11 cellular contexts compared by ENCODE assay signal in the genomic region with DNA sequence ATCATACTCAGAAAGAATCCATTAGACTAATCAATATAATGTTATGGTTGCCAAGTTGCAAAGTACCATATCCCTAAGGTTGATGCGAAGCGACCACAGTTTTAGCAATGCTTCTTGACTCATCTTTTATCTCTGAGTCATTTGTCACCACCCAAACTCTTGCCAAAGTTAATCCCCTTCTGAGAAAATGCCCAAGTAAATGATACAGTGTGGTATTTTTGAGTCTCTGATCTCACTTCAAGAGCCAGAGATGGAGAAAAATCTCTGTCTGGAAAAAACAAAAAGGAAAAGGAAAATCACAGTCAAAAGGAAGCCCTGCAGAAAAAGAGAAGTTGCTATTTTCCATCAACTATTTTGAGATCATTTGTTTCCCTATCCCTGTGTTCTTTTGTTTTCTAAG. TPM values are rescaled to one million over a fixed set of nuclear protein-coding genes. Genes with fewer than 3 reads are reported as not detected.
A peak's percentile ranks its signal among the peaks of the same experiment; 100 is the strongest.
DNase-seq lines count a peak whose midpoint lies in the region; ATAC-seq and TF ChIP-seq lines count a peak whose summit lies in the region.
"Had no signal": no experiment of that assay in that cellular context is flagged by ENCODE, and none has a peak within 500 bp of the region (broad histone marks: within the 10 kb centered on the region; RNA-seq: fewer than 3 reads in every experiment).

No MANE protein-coding gene starts in this region.

- H3K4me3 ChIP-seq in lower lobe of right lung (no peak overlapping the region), mucosa of descending colon (no peak overlapping the region)
- H3K4me3 ChIP-seq: tibial artery had no signal

- DNase-seq in EH (ENCODE audit: low read depth) (peak; percentile 56), HFFc6 (peak; percentile 31), lower lobe of right lung (no peak), mesenteric fat pad (ENCODE audit: low spot score) (no peak), mucosa of descending colon (no peak), DMS153 treated with DMSO at 0.1 percent for 48 hours (lab: John Stamatoyannopoulos, UW; ENCODE audit: unreplicated experiment) (no peak)
- peak; percentile 19 for DNase-seq in T-helper 2 cell treated with Interferon-gamma antibody and Interleukin-4, amounts not matched to agents 5 μg/mL and 100 μg/mL, for 36 hours (ENCODE audit: low spot score)
- DNase-seq: NCI-H82, tibial artery, WERI-Rb-1 had no signal

- H3K9me3 Mint-ChIP-seq in HFFc6, result no peaks in the 10 kb centered on the region
- no peaks in the 10 kb centered on the region for H3K9me3 Mint-ChIP-seq in T-helper 2 cell treated with Interferon-gamma antibody and Interleukin-4, amounts not matched to agents 5 μg/mL and 100 μg/mL, for 36 hours

- peaks cover 13% of the 10 kb centered on the region for H3K4me1 Mint-ChIP-seq in HFFc6 (ENCODE audit: low read depth)
- H3K4me1 Mint-ChIP-seq in T-helper 2 cell treated with Interferon-gamma antibody and Interleukin-4, amounts not matched to agents 5 μg/mL and 100 μg/mL, for 36 hours (ENCODE audit: low read depth), result peaks cover 8% of the 10 kb centered on the region

- no peaks in the 10 kb centered on the region for H3K27me3 ChIP-seq in lower lobe of right lung (ENCODE audit: low read depth)
- H3K27me3 ChIP-seq: tibial artery had no signal

- H3K36me3 Mint-ChIP-seq in HFFc6 (ENCODE audit: low read depth), result no peaks in the 10 kb centered on the region
- H3K36me3 Mint-ChIP-seq in T-helper 2 cell treated with Interferon-gamma antibody and Interleukin-4, amounts not matched to agents 5 μg/mL and 100 μg/mL, for 36 hours (ENCODE audit: low read depth), result no peaks in the 10 kb centered on the region

- H3K9me3 ChIP-seq in lower lobe of right lung (no peaks in the 10 kb centered on the region), mucosa of descending colon (no peaks in the 10 kb centered on the region)
- H3K9me3 ChIP-seq: tibial artery had no signal

- TF ChIP-seq CTCF in HFFc6 (IDR thresholded peaks at IDR 0.05) (no peak), lower lobe of right lung (IDR thresholded peaks at IDR 0.05) (no peak), mucosa of descending colon (IDR thresholded peaks at IDR 0.05) (no peak)

- intact Hi-C loops in lower lobe of right lung (cut with DNase I), result no loop called here
- intact Hi-C loops in mucosa of descending colon (cut with DNase I, micrococcal nuclease), result no loop called here

- ATAC-seq in lower lobe of right lung, result peak in 1 of 2 donors; percentile 50
- ATAC-seq in HG03457 (IDR thresholded peaks at IDR 0.05; ENCODE audit: unreplicated experiment), result no peak
- no peak for ATAC-seq in mucosa of descending colon

- H3K27ac Mint-ChIP-seq in HFFc6, result no peak overlapping the region
- no peak overlapping the region for H3K27ac Mint-ChIP-seq in T-helper 2 cell treated with Interferon-gamma antibody and Interleukin-4, amounts not matched to agents 5 μg/mL and 100 μg/mL, for 36 hours

- H3K4me1 ChIP-seq in lower lobe of right lung (no peaks in the 10 kb centered on the region), mucosa of descending colon (ENCODE audit: low read depth) (no peaks in the 10 kb centered on the region)
- H3K4me1 ChIP-seq: tibial artery had no signal

- peaks cover 4% of the 10 kb centered on the region for H3K27me3 Mint-ChIP-seq in HFFc6 (ENCODE audit: insufficient read depth)
- H3K27me3 Mint-ChIP-seq in T-helper 2 cell treated with Interferon-gamma antibody and Interleukin-4, amounts not matched to agents 5 μg/mL and 100 μg/mL, for 36 hours (ENCODE audit: low read depth), result no peaks in the 10 kb centered on the region

- no peak overlapping the region for H3K4me3 Mint-ChIP-seq in HFFc6
- no peak overlapping the region for H3K4me3 Mint-ChIP-seq in T-helper 2 cell treated with Interferon-gamma antibody and Interleukin-4, amounts not matched to agents 5 μg/mL and 100 μg/mL, for 36 hours

- H3K36me3 ChIP-seq in lower lobe of right lung, result no peaks in the 10 kb centered on the region
- no peaks in the 10 kb centered on the region for H3K36me3 ChIP-seq in mucosa of descending colon (ENCODE audit: low read depth)
- H3K36me3 ChIP-seq: tibial artery, WERI-Rb-1 had no signal

- peak overlapping the region; percentile 15 for H3K27ac ChIP-seq in lower lobe of right lung
- H3K27ac ChIP-seq: tibial artery, WERI-Rb-1 had no signal

RNA-seq across cellular contexts. Expression of a gene that starts 26.7 kb away (rescaled TPM):
- total RNA-seq in HFFc6 (2021; fragmentation: NEBNext Ultra II Directional; extraction: Animal tissue kit (Norgen Biotek cat#: 25700)), result 1 to 10 TPM; 3.6 to 4.9 (median 4.0) TPM
- 31.4 TPM for total RNA-seq in lower lobe of right lung
- 13.8 TPM for total RNA-seq in mesenteric fat pad
- 10 to 100 TPM; 11.6 to 15.7 (median 15.1) TPM for total RNA-seq in mucosa of descending colon

Comparison
In these comparisons a context has a peak if more than half of its experiments do, and no peak if none do; other contexts are left out.
1. DNase-seq: peak in EH (single experiment), HFFc6 (single experiment) and T-helper 2 cell treated with Interferon-gamma antibody and Interleukin-4, amounts not matched to agents 5 μg/mL and 100 μg/mL, for 36 hours (single experiment); none in lower lobe of right lung (single experiment), mesenteric fat pad (single experiment), mucosa of descending colon (0 of 3) and DMS153 treated with DMSO at 0.1 percent for 48 hours (single experiment).